ENCODE assay signal across 1 cellular context in genomic region chr6:154512214-154512613, GRCh38.
A peak's percentile ranks its signal among the peaks of the same experiment; 100 is the strongest.
TF ChIP-seq lines count a peak whose summit lies in the region.

No MANE protein-coding gene starts in this region.

TF ChIP-seq in HepG2, 621 proteins besides CTCF, POLR2A, EP300 and RAD21:
- TF ChIP-seq MYPOP (CRISPR knock-in tag; IDR thresholded peaks at IDR 0.05): no peak
- no peak for TF ChIP-seq CREB1 (IDR thresholded peaks at IDR 0.05)
- 0 out of 2 replicates have a peak, but pooled peaks have one; percentile 32 for TF ChIP-seq CREB1 (CRISPR knock-in tag; IDR thresholded peaks at IDR 0.05)
- no peak for TF ChIP-seq ZNF18 (CRISPR knock-in tag; IDR thresholded peaks at IDR 0.05; ENCODE audit: insufficient replicate concordance)
- TF ChIP-seq ZC3H13 (CRISPR knock-in tag; IDR thresholded peaks at IDR 0.05): no peak
- no peak for TF ChIP-seq ATF7 (IDR thresholded peaks at IDR 0.05)
- no peak for TF ChIP-seq ATF7 (CRISPR knock-in tag; IDR thresholded peaks at IDR 0.05)
- TF ChIP-seq SPEN (CRISPR knock-in tag; IDR thresholded peaks at IDR 0.05; ENCODE audit: low read depth): no peak
